7 cellular contexts compared by ENCODE assay signal in genomic region chr22:41801147-41801819, GRCh38. TPM values are rescaled to one million over a fixed set of nuclear protein-coding genes. Genes with fewer than 3 reads are reported as not detected.
DNase-seq lines count a peak whose midpoint lies in the region; ATAC-seq and TF ChIP-seq lines count a peak whose summit lies in the region.

No MANE protein-coding gene starts in this region.

- H3F3A ChIP-seq in GM23338 (replicated peaks; ENCODE audit: low read depth) (peaks cover 8% of the 10 kb centered on the region; the same call in 1 of the 2 replicates), smooth muscle cell (ENCODE audit: low read depth) (no peaks in the 10 kb centered on the region)

- peaks cover 49% of the 10 kb centered on the region for H3K79me2 ChIP-seq in GM23338 (replicated peaks; ENCODE audit: insufficient read depth)
- H3K79me2 ChIP-seq in smooth muscle cell (ENCODE audit: low read depth): peaks cover 18% of the 10 kb centered on the region

- H3K4me3 Mint-ChIP-seq in GM23338: peak overlapping the region; percentile 89
- peak overlapping the region; percentile 96 for H3K4me3 Mint-ChIP-seq in T-helper 17 cell
- peak overlapping the region; percentile 91 for H3K4me3 Mint-ChIP-seq in glutamatergic neuron (ENCODE audit: unreplicated experiment)

- H3K27me3 ChIP-seq in GM23338 (ENCODE audit: insufficient read depth): no peaks in the 10 kb centered on the region
- no peaks in the 10 kb centered on the region for H3K27me3 ChIP-seq in smooth muscle cell (ENCODE audit: low read depth)

- H3K4me1 Mint-ChIP-seq in GM23338 (peaks cover 22% of the 10 kb centered on the region), T-helper 17 cell (peaks cover 27% of the 10 kb centered on the region), glutamatergic neuron (ENCODE audit: low read depth, unreplicated experiment) (peaks cover 8% of the 10 kb centered on the region)

- no peak for TF ChIP-seq CTCF in GM23338 (conservative IDR thresholded peaks at IDR 0.05; ENCODE audit: low read depth in 2 of 2)
- no peak for TF ChIP-seq CTCF in glutamatergic neuron (IDR thresholded peaks at IDR 0.05; ENCODE audit: partially characterized antibody, unreplicated experiment)
- no peak for TF ChIP-seq CTCF in smooth muscle cell (IDR thresholded peaks at IDR 0.05; ENCODE audit: borderline replicate concordance, insufficient read depth, poor library complexity, severe bottlenecking)

- H3K27me3 Mint-ChIP-seq in GM23338 (ENCODE audit: insufficient read depth, low read depth, poor library complexity) (peaks cover 5% of the 10 kb centered on the region), T-helper 17 cell (no peaks in the 10 kb centered on the region), glutamatergic neuron (ENCODE audit: unreplicated experiment) (peaks cover under 1% of the 10 kb centered on the region)

- H3K9me3 Mint-ChIP-seq in GM23338 (no peaks in the 10 kb centered on the region), glutamatergic neuron (ENCODE audit: unreplicated experiment) (peaks cover 1% of the 10 kb centered on the region)

- peak overlapping the region; percentile 86 for H2AFZ ChIP-seq in GM23338
- H2AFZ ChIP-seq in smooth muscle cell (ENCODE audit: low read depth): peak overlapping the region; percentile 98

- peaks cover 3% of the 10 kb centered on the region; the same call in 1 of the 2 replicates for H4K20me1 ChIP-seq in GM23338 (replicated peaks; ENCODE audit: insufficient read depth)
- no peaks in the 10 kb centered on the region for H4K20me1 ChIP-seq in smooth muscle cell (ENCODE audit: low read depth)

- no peaks in the 10 kb centered on the region; the same call in 1 of the 2 replicates for H3K36me3 ChIP-seq in GM23338 (ENCODE audit: insufficient read depth)
- no peaks in the 10 kb centered on the region for H3K36me3 ChIP-seq in smooth muscle cell (ENCODE audit: low read depth)

- H3K4me3 ChIP-seq in GM23338: peak overlapping the region; percentile 94
- H3K4me3 ChIP-seq in smooth muscle cell: peak overlapping the region; percentile 74

- 40% methylated on average over 4 of the region's 4 CpGs for WGBS in smooth muscle cell (ENCODE audit: low lambda C conversion rate)

- H3K4me2 ChIP-seq in GM23338 (peak overlapping the region; percentile 99), smooth muscle cell (peak overlapping the region; percentile 98)

- no peaks in the 10 kb centered on the region for H3K9me2 ChIP-seq in GM23338 (ENCODE audit: insufficient read depth)

- H3K36me3 Mint-ChIP-seq in GM23338 (ENCODE audit: low read depth): peaks cover 7% of the 10 kb centered on the region; the same call in 2 of the 3 replicates
- peaks cover 2% of the 10 kb centered on the region for H3K36me3 Mint-ChIP-seq in T-helper 17 cell (ENCODE audit: low read depth)
- H3K36me3 Mint-ChIP-seq in glutamatergic neuron (ENCODE audit: unreplicated experiment): no peaks in the 10 kb centered on the region

- H3K9me3 ChIP-seq in T-helper 17 cell (ENCODE audit: control insufficient read depth, low read length, poor library complexity, severe bottlenecking) (no peaks in the 10 kb centered on the region), smooth muscle cell (replicated peaks; ENCODE audit: low read depth) (no peaks in the 10 kb centered on the region)

- DNase-seq in GM23338 (ENCODE audit: low spot score) (no peak), T-helper 17 cell (no peak), glutamatergic neuron (no peak), smooth muscle cell (lab: John Stamatoyannopoulos, UW; ENCODE audit: unreplicated experiment) (no peak), GM19238 (ENCODE audit: insufficient read length, low spot score) (no peak), COLO829 (ENCODE audit: low spot score) (no peak)

- peak overlapping the region; percentile 22 for H3K9ac ChIP-seq in smooth muscle cell (ENCODE audit: low read depth)

- H3K4me1 ChIP-seq in GM23338 (ENCODE audit: insufficient read depth) (peaks cover 19% of the 10 kb centered on the region), smooth muscle cell (ENCODE audit: low read depth) (peaks cover 9% of the 10 kb centered on the region)

- H3K27ac ChIP-seq in GM23338 (ENCODE audit: low read depth) (peak overlapping the region; percentile 94; the same call in 1 of the 2 replicates), smooth muscle cell (ENCODE audit: low read depth) (peak overlapping the region; percentile 17)

- ATAC-seq in GM23338 (no peak), T-helper 17 cell (no peak), HG03342 (IDR thresholded peaks at IDR 0.05; ENCODE audit: unreplicated experiment) (no peak)

- H3K27ac Mint-ChIP-seq in GM23338 (peak overlapping the region; percentile 97), T-helper 17 cell (peak overlapping the region; percentile 96), glutamatergic neuron (ENCODE audit: unreplicated experiment) (no peak overlapping the region)

TF ChIP-seq in GM23338, 12 proteins besides CTCF, POLR2A, EP300 and RAD21 (continues in another document):
- TF ChIP-seq JUNB (IDR thresholded peaks at IDR 0.05; ENCODE audit: unreplicated experiment) (no peak), EZH2 (IDR thresholded peaks at IDR 0.05; ENCODE audit: low read depth, unreplicated experiment) (no peak), STAT1 (IDR thresholded peaks at IDR 0.05; ENCODE audit: unreplicated experiment) (no peak), REST (IDR thresholded peaks at IDR 0.05; ENCODE audit: unreplicated experiment) (no peak)

RNA-seq across cellular contexts. Expression of gene CCDC134, which starts 0.8 kb away (rescaled TPM):
- total RNA-seq in GM23338 (2014; rRNA removed; shearing (Covaris generic)): 21.0 and 24.5 TPM in 2 replicates
- polyA plus RNA-seq in GM23338 (2016; fragmentation: Nextera tagmentation; extraction: Ambion mirVana) (2.7 and 4.2 TPM in 2 replicates), smooth muscle cell (4.6 and 8.8 TPM in 2 replicates)
- total RNA-seq in T-helper 17 cell (10 to 100 TPM; 13.7 to 14.2 TPM), glutamatergic neuron (ENCODE audit: unreplicated experiment) (9.4 TPM), smooth muscle cell (6.5 and 7.4 TPM in 2 replicates)

RNA-seq across cellular contexts. Expression of gene SREBF2, which starts 31.6 kb away (rescaled TPM):
- 147 and 163 TPM in 2 replicates for total RNA-seq in GM23338 (2014; rRNA removed; shearing (Covaris generic))
- 48.7 and 49.8 TPM in 2 replicates for polyA plus RNA-seq in GM23338 (2016; fragmentation: Nextera tagmentation; extraction: Ambion mirVana)
- 100 to 1,000 TPM; 102 to 106 TPM for total RNA-seq in T-helper 17 cell
- 291 TPM for total RNA-seq in glutamatergic neuron (ENCODE audit: unreplicated experiment)
- 62.9 and 70.3 TPM in 2 replicates for total RNA-seq in smooth muscle cell
- 68.5 and 78.2 TPM in 2 replicates for polyA plus RNA-seq in smooth muscle cell
